In genomic region chr5:44645502-44645901, GRCh38 we compare ENCODE assay signal across 20 cellular contexts.
"Had no signal": no experiment of that assay in that cellular context is flagged by ENCODE, and none has a peak within 500 bp of the region (broad histone marks: within the 10 kb centered on the region; RNA-seq: fewer than 3 reads in every experiment).

No MANE protein-coding gene starts in this region.

- H3K4me1 Mint-ChIP-seq: central memory CD8-positive, alpha-beta T cell; immature natural killer cell; natural killer cell had no signal

- H2AFZ ChIP-seq: neural progenitor cell, parathyroid adenoma had no signal

- ATAC-seq: left lung, mucosa of descending colon, natural killer cell had no signal

- H3K4me1 ChIP-seq: left lung, parathyroid adenoma, prostate gland had no signal

- H3K9me3 Mint-ChIP-seq: neural progenitor cell had no signal

- H3K36me3 ChIP-seq: heart right ventricle, left lung, neural progenitor cell, prostate gland, sigmoid colon had no signal

- H3K9ac ChIP-seq: neural progenitor cell, parathyroid adenoma had no signal

- H3K27me3 Mint-ChIP-seq: central memory CD8-positive, alpha-beta T cell had no signal

- H3K27ac Mint-ChIP-seq: immature natural killer cell, natural killer cell, neural progenitor cell had no signal

- H3K36me3 Mint-ChIP-seq: immature natural killer cell, natural killer cell, neural progenitor cell had no signal

- H3K4me3 Mint-ChIP-seq: central memory CD8-positive, alpha-beta T cell; immature natural killer cell; natural killer cell; neural progenitor cell had no signal

- H3K9me3 ChIP-seq: heart right ventricle, prostate gland, sigmoid colon had no signal

- H3K27me3 ChIP-seq: dorsolateral prefrontal cortex, heart right ventricle, left lung, neural progenitor cell, sigmoid colon had no signal

- DNase-seq: cortex of kidney; effector CD8-positive, alpha-beta T cell; foreskin melanocyte; immature natural killer cell; left lung; mucosa of descending colon; natural killer cell; occipital lobe; sigmoid colon; small intestine; stimulated activated CD4-positive, alpha-beta T cell treated with anti-CD3 and anti-CD28 coated beads, Interleukin-2, amount 100 ng/mL, for 48 hours; stimulated activated naive CD4-positive, alpha-beta T cell treated with Interleukin-2 at 50 U/mL for 16 hours; trophoblast cell had no signal

- H3K27ac ChIP-seq: dorsolateral prefrontal cortex, left lung, neural progenitor cell, parathyroid adenoma, prostate gland, sigmoid colon had no signal

- H3K4me2 ChIP-seq: neural progenitor cell had no signal

- H3K4me3 ChIP-seq: dorsolateral prefrontal cortex, left lung, lung, mucosa of descending colon, neural progenitor cell, prostate gland, sigmoid colon had no signal
